ENCODE assay signal across 8 cellular contexts in the genomic region with DNA sequence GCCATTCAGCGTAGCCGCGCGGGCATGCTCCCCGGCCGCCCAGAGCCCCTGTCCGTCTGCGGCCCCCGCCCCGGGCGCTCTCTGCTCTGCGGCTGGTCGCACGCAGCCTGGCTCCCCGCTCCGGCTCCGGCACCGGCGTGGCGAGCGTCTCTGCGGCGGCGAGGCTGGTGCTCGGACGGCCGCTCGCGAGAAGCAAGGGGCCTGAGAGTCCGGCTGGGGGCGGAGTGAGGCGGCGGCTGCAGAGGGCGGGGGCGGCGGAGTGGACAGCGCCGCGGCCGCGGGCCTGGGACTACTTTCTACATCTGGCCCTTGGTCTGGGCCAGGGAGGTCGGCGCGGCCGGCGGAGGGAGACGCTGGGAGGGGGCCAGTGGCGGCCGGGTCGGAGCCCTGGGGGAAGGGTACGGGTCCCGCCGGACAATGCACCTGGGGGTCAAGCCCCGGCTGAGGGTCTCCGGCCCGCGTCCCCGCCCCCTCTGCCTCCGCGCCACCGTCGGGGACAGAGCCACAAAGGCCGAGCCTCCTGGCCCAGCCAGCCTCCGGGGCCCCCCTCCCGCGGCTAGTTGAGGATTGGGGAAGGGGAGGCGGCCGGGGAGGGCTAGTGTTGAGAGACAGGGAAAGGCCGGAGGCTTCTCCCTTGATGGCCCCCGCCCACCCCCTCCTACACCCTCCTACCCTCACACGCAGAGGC. TPM values are rescaled to one million over a fixed set of nuclear protein-coding genes. Genes with fewer than 3 reads are reported as not detected.
DNase-seq lines count a peak whose midpoint lies in the region; ATAC-seq and TF ChIP-seq lines count a peak whose summit lies in the region.

Gene PRTG, minus strand, starts transcription at position 226 of the 688 bp plus-strand sequence. Its CDS starts 221 bp downstream, at position 5.

- H3K4me2 ChIP-seq in osteoblast (ENCODE audit: insufficient read depth, low read length), result peak within 1 kb of the TSS; percentile 95

- no peak within 1 kb of the TSS for H3K27ac Mint-ChIP-seq in activated T-helper 2 cell treated with anti-CD3 and anti-CD28 coated beads, Interferon-gamma antibody, Interleukin-2, Interleukin-4, amounts not matched to agents 10 μg/mL and 5 μg/mL and 100 μg/mL, durations not matched to agents 14 hours and 24 hours and 36 hours

- peak within 1 kb of the TSS; percentile 82 for H3K4me3 ChIP-seq in osteoblast (ENCODE audit: insufficient read depth, low read length)

- peaks cover 27% of the 10 kb centered on the region for H3K27me3 ChIP-seq in osteoblast (ENCODE audit: insufficient read depth, low read length)

- H3K9me3 ChIP-seq in osteoblast (ENCODE audit: low read depth, low read length), result no peaks in the 10 kb centered on the region

- no peak for ATAC-seq in GM21737 (IDR thresholded peaks at IDR 0.05; ENCODE audit: unreplicated experiment)
- no peak for ATAC-seq in HG03565 (IDR thresholded peaks at IDR 0.05; ENCODE audit: unreplicated experiment)

- H3K4me1 ChIP-seq in osteoblast (ENCODE audit: insufficient read depth, low read length), result peaks cover 13% of the 10 kb centered on the region

- peak within 1 kb of the TSS; percentile 88 for H2AFZ ChIP-seq in osteoblast (ENCODE audit: low read length)

- peak within 1 kb of the TSS; percentile 74 for H3K4me3 Mint-ChIP-seq in activated T-helper 2 cell treated with anti-CD3 and anti-CD28 coated beads, Interferon-gamma antibody, Interleukin-2, Interleukin-4, amounts not matched to agents 10 μg/mL and 5 μg/mL and 100 μg/mL, durations not matched to agents 14 hours and 24 hours and 36 hours (ENCODE audit: low read depth)

- H3K4me1 Mint-ChIP-seq in activated T-helper 2 cell treated with anti-CD3 and anti-CD28 coated beads, Interferon-gamma antibody, Interleukin-2, Interleukin-4, amounts not matched to agents 10 μg/mL and 5 μg/mL and 100 μg/mL, durations not matched to agents 14 hours and 24 hours and 36 hours (ENCODE audit: low read depth), result peaks cover 4% of the 10 kb centered on the region

- H3K27ac ChIP-seq in osteoblast (ENCODE audit: low read depth, low read length), result no peak within 1 kb of the TSS

- no peaks in the 10 kb centered on the region for H3K9me3 Mint-ChIP-seq in activated T-helper 2 cell treated with anti-CD3 and anti-CD28 coated beads, Interferon-gamma antibody, Interleukin-2, Interleukin-4, amounts not matched to agents 10 μg/mL and 5 μg/mL and 100 μg/mL, durations not matched to agents 14 hours and 24 hours and 36 hours

- H4K20me1 ChIP-seq in osteoblast (ENCODE audit: insufficient read depth, low read length), result no peaks in the 10 kb centered on the region

- H3K36me3 ChIP-seq in osteoblast (ENCODE audit: insufficient read depth, low read length), result no peaks in the 10 kb centered on the region

- peaks cover 35% of the 10 kb centered on the region for H3K27me3 Mint-ChIP-seq in activated T-helper 2 cell treated with anti-CD3 and anti-CD28 coated beads, Interferon-gamma antibody, Interleukin-2, Interleukin-4, amounts not matched to agents 10 μg/mL and 5 μg/mL and 100 μg/mL, durations not matched to agents 14 hours and 24 hours and 36 hours (ENCODE audit: low read depth)

- DNase-seq in ELF-1 (ENCODE audit: low read depth, low spot score) (peak; percentile 96), HuH-7 (ENCODE audit: low spot score) (peak; percentile 82), head of caudate nucleus (peak in 35 of 42 donors; percentile 7 to 66 (median 38)), osteoblast (ENCODE audit: insufficient read length, low spot score, missing footprints) (peak; percentile 97), DMS79 treated with DMSO at 0.1 percent for 48 hours (lab: John Stamatoyannopoulos, UW) (no peak)
- DNase-seq in activated T-helper 2 cell treated with anti-CD3 and anti-CD28 coated beads, Interferon-gamma antibody, Interleukin-2, Interleukin-4, amounts not matched to agents 10 μg/mL and 5 μg/mL and 100 μg/mL, durations not matched to agents 14 hours and 24 hours and 36 hours (ENCODE audit: low spot score), result no peak

- intact Hi-C loops in activated T-helper 2 cell treated with anti-CD3 and anti-CD28 coated beads, Interferon-gamma antibody, Interleukin-2, Interleukin-4, amounts not matched to agents 10 μg/mL and 5 μg/mL and 100 μg/mL, durations not matched to agents 14 hours and 24 hours and 36 hours (cut with micrococcal nuclease), result loop anchor here (5.0 kb wide), 2 partner anchors 91 to 156 kb away; partner anchors contain the start of gene PYGO1
- intact Hi-C loops in head of caudate nucleus (cut with DNase I), result no loop called here

- TF ChIP-seq CTCF in osteoblast (IDR thresholded peaks at IDR 0.05; ENCODE audit: extremely low read depth, low read depth, low read length), result no peak

- no peaks in the 10 kb centered on the region for H3K79me2 ChIP-seq in osteoblast (ENCODE audit: insufficient read depth, low read length)

- H3K36me3 Mint-ChIP-seq in activated T-helper 2 cell treated with anti-CD3 and anti-CD28 coated beads, Interferon-gamma antibody, Interleukin-2, Interleukin-4, amounts not matched to agents 10 μg/mL and 5 μg/mL and 100 μg/mL, durations not matched to agents 14 hours and 24 hours and 36 hours (ENCODE audit: low read depth), result no peaks in the 10 kb centered on the region

RNA-seq across cellular contexts. Expression of gene PRTG, which starts in this region (rescaled TPM):
- 0.66 and 0.83 TPM in 2 replicates for total RNA-seq in activated T-helper 2 cell treated with anti-CD3 and anti-CD28 coated beads, Interferon-gamma antibody, Interleukin-2, Interleukin-4, amounts not matched to agents 10 μg/mL and 5 μg/mL and 100 μg/mL, durations not matched to agents 14 hours and 24 hours and 36 hours
- total RNA-seq in osteoblast, result 4.7 and 5.6 TPM in 2 replicates

Comparison
In these comparisons a context has a peak if more than half of its experiments do, and no peak if none do; other contexts are left out.
1. DNase-seq: peak in ELF-1 (single experiment), HuH-7 (single experiment), head of caudate nucleus (35 of 42) and osteoblast (single experiment); none in activated T-helper 2 cell treated with anti-CD3 and anti-CD28 coated beads, Interferon-gamma antibody, Interleukin-2, Interleukin-4, amounts not matched to agents 10 μg/mL and 5 μg/mL and 100 μg/mL, durations not matched to agents 14 hours and 24 hours and 36 hours (single experiment) and DMS79 treated with DMSO at 0.1 percent for 48 hours (single experiment).